In genomic region chr1:226365831-226366231, GRCh38 we compare ENCODE assay signal across 15 cellular contexts. TPM values are rescaled to one million over a fixed set of nuclear protein-coding genes. Genes with fewer than 3 reads are reported as not detected.
DNase-seq lines count a peak whose midpoint lies in the region; TF ChIP-seq lines count a peak whose summit lies in the region.
"Had no signal": no experiment of that assay in that cellular context is flagged by ENCODE, and none has a peak within 500 bp of the region (broad histone marks: within the 10 kb centered on the region; RNA-seq: fewer than 3 reads in every experiment).

No MANE protein-coding gene starts in this region.

- H3K4me1 ChIP-seq in adipocyte (ENCODE audit: control insufficient read depth, insufficient read depth, low read length) = peaks cover 11% of the 10 kb centered on the region
- H3K4me1 ChIP-seq in skeletal muscle satellite cell (ENCODE audit: control insufficient read depth, insufficient read depth, low read length) = peaks cover 8% of the 10 kb centered on the region
- no peaks in the 10 kb centered on the region for H3K4me1 ChIP-seq in SJCRH30
- H3K4me1 ChIP-seq in OCI-LY7 (ENCODE audit: insufficient read depth, low read length, poor library complexity, severe bottlenecking) = peaks cover 29% of the 10 kb centered on the region
- H3K4me1 ChIP-seq: suprapubic skin had no signal

- H3K4me2 ChIP-seq in skeletal muscle satellite cell (ENCODE audit: low read length) = peak overlapping the region; percentile 22
- H3K4me2 ChIP-seq in OCI-LY7 (ENCODE audit: low read length) = no peak overlapping the region
- H3K4me2 ChIP-seq: SK-N-SH had no signal

- TF ChIP-seq CTCF in OCI-LY7 (conservative IDR thresholded peaks at IDR 0.05; ENCODE audit: low read length) = no peak

- no peak overlapping the region for H2AFZ ChIP-seq in OCI-LY7 (ENCODE audit: low read length)

- peaks cover 25% of the 10 kb centered on the region; the same call in 1 of the 2 replicates for H3K79me2 ChIP-seq in OCI-LY7 (ENCODE audit: insufficient read depth, low read depth, low read length)

- BruUV-seq in OCI-LY7 (replicated peaks; lab: Mats Ljungman, UMichigan) = no TSS peak

- intact Hi-C loops in OCI-LY7 (cut with micrococcal nuclease; ENCODE audit: unreplicated experiment) = no loop called here

- DNase-seq in EL (peak; percentile 17), adipocyte (ENCODE audit: low read depth) (peak; percentile 9), fibroblast of peridontal ligament (ENCODE audit: extremely low read depth) (peak; percentile 23), SJCRH30 (no peak), OCI-LY7 (ENCODE audit: low spot score) (no peak), anterior cingulate cortex (lab: John Stamatoyannopoulos, UW) (no peak)
- DNase-seq: activated T-cell treated with anti-CD3 and anti-CD28 coated beads, Interleukin-2, amount 50 U/mL, for 1 hour; NCI-H1105; nephron progenitor cell; retina; stimulated activated CD4-positive, alpha-beta T cell treated with anti-CD3 and anti-CD28 coated beads, Interleukin-1b, Interleukin-23, amount 100 ng/mL, for 48 hours had no signal

- no peaks in the 10 kb centered on the region for H3K9me2 ChIP-seq in OCI-LY7 (ENCODE audit: insufficient read depth, low read length)
- H3K9me2 ChIP-seq: SK-N-SH had no signal

- peaks cover 89% of the 10 kb centered on the region for H3K36me3 ChIP-seq in adipocyte (ENCODE audit: control insufficient read depth, insufficient read depth, low read length, severe bottlenecking)
- H3K36me3 ChIP-seq in skeletal muscle satellite cell (ENCODE audit: insufficient read depth, low read length) = peaks cover 83% of the 10 kb centered on the region
- peaks cover 97% of the 10 kb centered on the region for H3K36me3 ChIP-seq in SJCRH30
- H3K36me3 ChIP-seq in OCI-LY7 (ENCODE audit: insufficient read depth, low read length) = peaks cover 100% of the 10 kb centered on the region

- H3K27ac ChIP-seq in SJCRH30 (no peak overlapping the region), OCI-LY7 (ENCODE audit: low read depth, low read length, poor library complexity, severe bottlenecking) (no peak overlapping the region)
- H3K27ac ChIP-seq: C4-2B, suprapubic skin had no signal

- no peak overlapping the region for H3K4me3 ChIP-seq in adipocyte (ENCODE audit: low read length)
- H3K4me3 ChIP-seq in skeletal muscle satellite cell (ENCODE audit: low read length) = no peak overlapping the region
- no peak overlapping the region for H3K4me3 ChIP-seq in SJCRH30
- H3K4me3 ChIP-seq in OCI-LY7 (ENCODE audit: low read depth, low read length, poor library complexity, severe bottlenecking) = no peak overlapping the region
- H3K4me3 ChIP-seq: suprapubic skin had no signal

- POLR2A ChIA-PET in OCI-LY7 (lab: Charles Lee) = interaction anchor here (0.7 to 2.8 kb wide), 3 partner anchors 10 to 316 kb away, joined by 4 to 16 read pairs (median 4); no protein-coding TSS in a partner anchor

- H3K9ac ChIP-seq in adipocyte (ENCODE audit: low read length) (no peak overlapping the region), skeletal muscle satellite cell (ENCODE audit: low read depth, low read length) (no peak overlapping the region)
- H3K9ac ChIP-seq: SK-N-SH had no signal

- H4K20me1 ChIP-seq in OCI-LY7 (ENCODE audit: insufficient read depth, low read length) = no peaks in the 10 kb centered on the region

- H3K27me3 ChIP-seq in adipocyte (replicated peaks; ENCODE audit: control insufficient read depth, insufficient read depth, low read length) (no peaks in the 10 kb centered on the region), skeletal muscle satellite cell (ENCODE audit: control insufficient read depth, insufficient read depth, low read length) (no peaks in the 10 kb centered on the region), SJCRH30 (no peaks in the 10 kb centered on the region)
- H3K27me3 ChIP-seq: suprapubic skin had no signal

- H3K9me3 ChIP-seq in adipocyte (ENCODE audit: control insufficient read depth, low read length) (no peaks in the 10 kb centered on the region), skeletal muscle satellite cell (replicated peaks; ENCODE audit: low read length) (no peaks in the 10 kb centered on the region), SJCRH30 (replicated peaks) (no peaks in the 10 kb centered on the region), OCI-LY7 (ENCODE audit: low read length) (no peaks in the 10 kb centered on the region)
- H3K9me3 ChIP-seq: SK-N-SH, suprapubic skin had no signal

- CTCF ChIA-PET in OCI-LY7 (lab: Charles Lee; ENCODE audit: unreplicated experiment) = interaction anchor here (0.6 kb wide), 1 partner anchor 23 kb away, joined by 3 read pairs; no protein-coding TSS in a partner anchor

RNA-seq across cellular contexts. Expression of gene PARP1, which starts 42.1 kb away (rescaled TPM):
- total RNA-seq in skeletal muscle satellite cell (2012; rRNA removed) = 71.0 and 80.8 TPM in 2 replicates
- total RNA-seq in SJCRH30 (2014; rRNA removed; shearing (Covaris generic)) = 546 TPM in 2 replicates
- 532 and 610 TPM in 2 replicates for total RNA-seq in OCI-LY7 (2014; rRNA removed; shearing (Covaris generic))
- total RNA-seq in OCI-LY7 (2022) = 558 and 594 TPM in 2 replicates

RNA-seq across cellular contexts. Expression of gene LIN9, which starts 56.9 kb away (rescaled TPM):
- total RNA-seq in skeletal muscle satellite cell (2012; rRNA removed) = 5.5 and 5.6 TPM in 2 replicates
- total RNA-seq in SJCRH30 (2014; rRNA removed; shearing (Covaris generic)) = 27.2 and 31.8 TPM in 2 replicates
- total RNA-seq in OCI-LY7 (2014; rRNA removed; shearing (Covaris generic)) = 17.2 and 19.7 TPM in 2 replicates
- total RNA-seq in OCI-LY7 (2022) = 20.1 and 22.4 TPM in 2 replicates

Comparison
In these comparisons a context has a peak if more than half of its experiments do, and no peak if none do; other contexts are left out.
1. DNase-seq: peak in EL (single experiment), adipocyte (single experiment) and fibroblast of peridontal ligament (single experiment); none in SJCRH30 (0 of 2), OCI-LY7 (single experiment) and anterior cingulate cortex (0 of 58).